ENCODE assay signal across 20 cellular contexts in the genomic region with DNA sequence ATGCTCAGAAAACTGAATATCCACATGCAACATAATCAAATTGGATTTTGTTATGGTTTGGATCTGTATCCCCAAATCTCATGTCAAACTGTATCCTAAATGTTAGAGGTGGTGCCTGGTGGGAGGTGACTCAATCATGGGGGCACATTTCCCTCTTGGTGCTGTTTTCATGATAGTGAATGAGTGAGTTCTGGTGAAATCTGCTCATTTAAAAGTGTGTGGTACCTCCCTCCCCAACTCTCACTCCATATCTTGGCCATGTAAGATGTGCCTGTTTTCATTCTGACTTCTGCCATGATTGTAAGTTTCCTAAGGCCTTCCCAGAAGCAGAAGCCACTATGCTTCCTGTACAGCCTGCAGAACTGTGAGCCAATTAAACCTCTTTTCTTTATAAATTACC.
DNase-seq lines count a peak whose midpoint lies in the region.
"Had no signal": no experiment of that assay in that cellular context is flagged by ENCODE, and none has a peak within 500 bp of the region (broad histone marks: within the 10 kb centered on the region; RNA-seq: fewer than 3 reads in every experiment).

No MANE protein-coding gene starts in this region.

- H3K4me3 Mint-ChIP-seq in activated CD4-positive, alpha-beta T cell treated with anti-CD3 and anti-CD28 coated beads, Interleukin-2, amount 10 ng/mL, durations not matched to agents 24 days and 14 days, result peak overlapping the region; percentile 53
- H3K4me3 Mint-ChIP-seq in activated naive CD8-positive, alpha-beta T cell treated with anti-CD3 and anti-CD28 coated beads for 36 hours, result no peak overlapping the region
- peak overlapping the region; percentile 32 for H3K4me3 Mint-ChIP-seq in stimulated activated naive CD8-positive, alpha-beta T cell treated with anti-CD3 and anti-CD28 coated beads, Interleukin-15, Interleukin-2, amounts not matched to agents 100 ng/mL and 50 ng/mL, for 24 hours
- H3K4me3 Mint-ChIP-seq: T-helper 2 cell treated with Interferon-gamma antibody and Interleukin-4, amounts not matched to agents 5 μg/mL and 100 μg/mL, for 36 hours had no signal

- H3K9me3 Mint-ChIP-seq in activated CD4-positive, alpha-beta T cell treated with anti-CD3 and anti-CD28 coated beads, Interleukin-2, amount 10 ng/mL, durations not matched to agents 24 days and 14 days, result peaks cover 8% of the 10 kb centered on the region
- peaks cover 24% of the 10 kb centered on the region for H3K9me3 Mint-ChIP-seq in activated naive CD8-positive, alpha-beta T cell treated with anti-CD3 and anti-CD28 coated beads for 36 hours
- peaks cover 16% of the 10 kb centered on the region for H3K9me3 Mint-ChIP-seq in stimulated activated naive CD8-positive, alpha-beta T cell treated with anti-CD3 and anti-CD28 coated beads, Interleukin-15, Interleukin-2, amounts not matched to agents 100 ng/mL and 50 ng/mL, for 24 hours

- H3K27ac Mint-ChIP-seq in activated CD4-positive, alpha-beta T cell treated with anti-CD3 and anti-CD28 coated beads, Interleukin-2, amount 10 ng/mL, durations not matched to agents 24 days and 14 days, result peak overlapping the region; percentile 93
- H3K27ac Mint-ChIP-seq in activated naive CD8-positive, alpha-beta T cell treated with anti-CD3 and anti-CD28 coated beads for 36 hours, result peak overlapping the region; percentile 87
- H3K27ac Mint-ChIP-seq in stimulated activated naive CD8-positive, alpha-beta T cell treated with anti-CD3 and anti-CD28 coated beads, Interleukin-15, Interleukin-2, amounts not matched to agents 100 ng/mL and 50 ng/mL, for 24 hours, result peak overlapping the region; percentile 99

- H3K27me3 Mint-ChIP-seq in activated CD4-positive, alpha-beta T cell treated with anti-CD3 and anti-CD28 coated beads, Interleukin-2, amount 10 ng/mL, durations not matched to agents 24 days and 14 days, result no peaks in the 10 kb centered on the region
- H3K27me3 Mint-ChIP-seq in activated naive CD8-positive, alpha-beta T cell treated with anti-CD3 and anti-CD28 coated beads for 36 hours, result no peaks in the 10 kb centered on the region
- no peaks in the 10 kb centered on the region for H3K27me3 Mint-ChIP-seq in stimulated activated naive CD8-positive, alpha-beta T cell treated with anti-CD3 and anti-CD28 coated beads, Interleukin-15, Interleukin-2, amounts not matched to agents 100 ng/mL and 50 ng/mL, for 24 hours

- peaks cover 40% of the 10 kb centered on the region for H3K4me1 Mint-ChIP-seq in activated CD4-positive, alpha-beta T cell treated with anti-CD3 and anti-CD28 coated beads, Interleukin-2, amount 10 ng/mL, durations not matched to agents 24 days and 14 days
- H3K4me1 Mint-ChIP-seq in activated naive CD8-positive, alpha-beta T cell treated with anti-CD3 and anti-CD28 coated beads for 36 hours, result peaks cover 65% of the 10 kb centered on the region
- H3K4me1 Mint-ChIP-seq in stimulated activated naive CD8-positive, alpha-beta T cell treated with anti-CD3 and anti-CD28 coated beads, Interleukin-15, Interleukin-2, amounts not matched to agents 100 ng/mL and 50 ng/mL, for 24 hours (ENCODE audit: low read depth), result peaks cover 86% of the 10 kb centered on the region

- H3K36me3 Mint-ChIP-seq in activated CD4-positive, alpha-beta T cell treated with anti-CD3 and anti-CD28 coated beads, Interleukin-2, amount 10 ng/mL, durations not matched to agents 24 days and 14 days (ENCODE audit: low read depth), result peaks cover 48% of the 10 kb centered on the region
- H3K36me3 Mint-ChIP-seq in activated naive CD8-positive, alpha-beta T cell treated with anti-CD3 and anti-CD28 coated beads for 36 hours, result peaks cover 57% of the 10 kb centered on the region
- peaks cover 47% of the 10 kb centered on the region for H3K36me3 Mint-ChIP-seq in stimulated activated naive CD8-positive, alpha-beta T cell treated with anti-CD3 and anti-CD28 coated beads, Interleukin-15, Interleukin-2, amounts not matched to agents 100 ng/mL and 50 ng/mL, for 24 hours (ENCODE audit: low read depth)

- intact Hi-C loops in activated CD4-positive, alpha-beta T cell treated with anti-CD3 and anti-CD28 coated beads, Interleukin-2, amount 10 ng/mL, durations not matched to agents 24 days and 14 days (cut with micrococcal nuclease), result loop anchor here (2.0 kb wide), 1 partner anchor 13 kb away; no protein-coding TSS in a partner anchor

- DNase-seq in activated CD4-positive, alpha-beta T cell treated with anti-CD3 and anti-CD28 coated beads, Interleukin-2, amount 10 ng/mL, durations not matched to agents 24 days and 14 days, result no peak
- DNase-seq in activated CD4-positive, alpha-beta T cell treated with anti-CD3 and anti-CD28 coated beads for 1 hour, result no peak
- peak; percentile 48 for DNase-seq in stimulated activated naive CD4-positive, alpha-beta T cell treated with Interleukin-2 at 50 U/mL for 16 hours (lab: John Stamatoyannopoulos, UW)
- DNase-seq in stimulated activated naive CD4-positive, alpha-beta T cell (lab: John Stamatoyannopoulos, UW), result no peak
- DNase-seq in activated naive CD8-positive, alpha-beta T cell treated with anti-CD3 and anti-CD28 coated beads for 36 hours, result no peak
- DNase-seq in NCI-H774 (lab: John Stamatoyannopoulos, UW), result no peak
- DNase-seq in NCI-H2171 (lab: John Stamatoyannopoulos, UW), result no peak
- DNase-seq: Caco-2; central memory CD4-positive, alpha-beta T cell; dermis blood vessel endothelial cell; DMS79; GF-D8; kidney; NCI-H1048; NCI-H1930; NCI-H69; right cardiac atrium; SK-N-SH had no signal
